ENCODE assay signal across 20 cellular contexts in genomic region chr13:59545007-59545406, GRCh38.
DNase-seq lines count a peak whose midpoint lies in the region; ATAC-seq, FAIRE-seq and TF ChIP-seq lines count a peak whose summit lies in the region.
"Had no signal": no experiment of that assay in that cellular context is flagged by ENCODE, and none has a peak within 500 bp of the region (broad histone marks: within the 10 kb centered on the region; RNA-seq: fewer than 3 reads in every experiment).

No MANE protein-coding gene starts in this region.

- peaks cover 8 to 18% of the 10 kb centered on the region in 2 donors for H3K27me3 Mint-ChIP-seq in CD8-positive, alpha-beta memory T cell
- H3K27me3 Mint-ChIP-seq: B cell, IgD-negative memory B cell had no signal

- H3K4me3 ChIP-seq in A673 (ENCODE audit: low read depth, low read length, poor library complexity, severe bottlenecking) (no peak overlapping the region), H1 (ENCODE audit: extremely low read depth in 1 of 4, insufficient read depth in 2 of 4, low read depth in 3 of 4, low read length in 4 of 4) (no peak overlapping the region)
- no peak overlapping the region for H3K4me3 ChIP-seq in CD8-positive, alpha-beta memory T cell (ENCODE audit: low read length)

- H3K79me1 ChIP-seq in H1 (ENCODE audit: low read depth, low read length) = no peaks in the 10 kb centered on the region

- H3K23ac ChIP-seq in H1 (ENCODE audit: insufficient read length) = no peak overlapping the region

- no peak overlapping the region for H3K18ac ChIP-seq in H1 (ENCODE audit: extremely low read depth, low read length)

- H4K5ac ChIP-seq in H1 (ENCODE audit: insufficient read length, low read depth, low read length) = no peak overlapping the region

- no peaks in the 10 kb centered on the region for H3K36me3 ChIP-seq in A673 (ENCODE audit: insufficient read depth, low read length, poor library complexity, severe bottlenecking)
- H3K36me3 ChIP-seq in H1 (ENCODE audit: control insufficient read depth in 2 of 4, insufficient read depth in 4 of 4, low read length in 3 of 4) = no peaks in the 10 kb centered on the region
- H3K36me3 ChIP-seq in CD8-positive, alpha-beta memory T cell (ENCODE audit: insufficient read depth, low read length) = no peaks in the 10 kb centered on the region

- H2BK5ac ChIP-seq in H1 (ENCODE audit: low read depth, low read length) = peak overlapping the region; percentile 3; the same call in 1 of the 2 replicates

- H3K9ac ChIP-seq in H1 (replicated peaks in 1 of 4; ENCODE audit: extremely low read depth in 1 of 4, low read depth in 3 of 4, low read length in 3 of 4) = no peak overlapping the region

- no peak overlapping the region for H3K27ac Mint-ChIP-seq in CD8-positive, alpha-beta memory T cell
- H3K27ac Mint-ChIP-seq: B cell; CD4-positive, alpha-beta T cell; IgD-negative memory B cell had no signal

- H3K4me2 ChIP-seq in H1 (ENCODE audit: insufficient read depth in 1 of 2, low read depth in 2 of 2, low read length in 2 of 2) = no peak overlapping the region

- H3K23me2 ChIP-seq in H1 (ENCODE audit: low read depth, low read length) = no peaks in the 10 kb centered on the region; the same call in none of the 2 replicates

- TF ChIP-seq RAD21 in H1 (IDR thresholded peaks at IDR 0.05 in 1 of 2, conservative IDR thresholded peaks at IDR 0.05 in 1 of 2; ENCODE audit: low read depth in 2 of 2, low read length in 2 of 2) = peak; percentile 70 to 80

- ATAC-seq in HG03457 (IDR thresholded peaks at IDR 0.05; ENCODE audit: unreplicated experiment) = no peak
- ATAC-seq: Panc1 had no signal

- no peak overlapping the region for H3K14ac ChIP-seq in H1 (ENCODE audit: insufficient read length)

- CTCF ChIA-PET in A673 (lab: Charles Lee) = interaction anchor here (0.6 kb wide), 1 partner anchor 1066 kb away, joined by 4 read pairs; no protein-coding TSS in a partner anchor
- CTCF ChIA-PET in H1 (lab: Charles Lee; ENCODE audit: partially characterized antibody) = interaction anchor here (0.8 to 7.4 kb wide), 9 partner anchors 26 to 289 kb away, joined by 3 to 39 read pairs (median 5); no protein-coding TSS in a partner anchor
- CTCF ChIA-PET in CD8-positive, alpha-beta memory T cell (lab: Charles Lee) = no interaction called here

- WGBS in H1 (ENCODE audit: extremely low coverage in 1 of 2, insufficient coverage in 1 of 2, insufficient read length in 1 of 2, insufficient replicate concordance in 2 of 2, low coverage in 1 of 2, low lambda C conversion rate in 2 of 2, missing lambda C conversion rate in 1 of 2), 2 experiments = 94% methylated on average over 1 of the region's 1 CpG; no CpG with 5 or more reads in 1 of the 2 experiments

- TF ChIP-seq POLR2A in H1 (IDR thresholded peaks at IDR 0.05; ENCODE audit: control extremely low read depth in 1 of 2, low read depth in 2 of 2, low read length in 2 of 2) = no peak

- no peak overlapping the region for H3K56ac ChIP-seq in H1 (replicated peaks; ENCODE audit: insufficient read length, low read depth, low read length)

- DNase-seq in A673 (ENCODE audit: low spot score) = peak; percentile 61
- peak; percentile 8 for DNase-seq in ELF-1 (ENCODE audit: low read depth, low spot score)
- DNase-seq in NCI-H82 (lab: John Stamatoyannopoulos, UW) = peak; percentile 70
- DNase-seq in H1 (ENCODE audit: low read depth in 1 of 2, low spot score in 2 of 2) = no peak
- no peak for DNase-seq in DMS114 treated with DMSO at 0.1 percent for 48 hours (lab: John Stamatoyannopoulos, UW; ENCODE audit: unreplicated experiment)
- no peak for DNase-seq in CD8-positive, alpha-beta memory T cell
- DNase-seq in AG08395 (ENCODE audit: low spot score) = no peak
- DNase-seq: CD4-positive, alpha-beta T cell; GF-D8; NCI-H1105 treated with DMSO at 0.1 percent for 48 hours; NCI-H1930; NCI-H226; NCI-H526 treated with DMSO at 0.1 percent for 48 hours; T-helper 1 cell; T1000 had no signal

- H3K4me3 Mint-ChIP-seq in CD8-positive, alpha-beta memory T cell = no peak overlapping the region
- H3K4me3 Mint-ChIP-seq: B cell; CD4-positive, alpha-beta T cell; IgD-negative memory B cell had no signal

- no peak overlapping the region for H2BK15ac ChIP-seq in H1 (ENCODE audit: low read length)

- H3K4me1 ChIP-seq in A673 (ENCODE audit: insufficient read depth, low read length, poor library complexity, severe bottlenecking) (peaks cover 53% of the 10 kb centered on the region), H1 (replicated peaks in 1 of 4; ENCODE audit: control insufficient read depth in 3 of 4, insufficient read depth in 4 of 4, low read length in 3 of 4) (peaks cover 0 to 2% (median 0%) of the 10 kb centered on the region in 4 experiments; a peak in 1 of 7 replicates)
- no peaks in the 10 kb centered on the region for H3K4me1 ChIP-seq in CD8-positive, alpha-beta memory T cell (ENCODE audit: insufficient read depth, low read length)

- no peak overlapping the region for H2BK120ac ChIP-seq in H1 (replicated peaks; ENCODE audit: low read depth, low read length)

- intact Hi-C loops in A673 (cut with micrococcal nuclease; ENCODE audit: unreplicated experiment) = loop anchor here (10.0 kb wide), 2 partner anchors 290 to 570 kb away; no protein-coding TSS in a partner anchor

- H3K27ac ChIP-seq in A673 (ENCODE audit: low read depth, low read length, poor library complexity, severe bottlenecking) (peak overlapping the region; percentile 100), H1 (ENCODE audit: low read depth, low read length) (no peak overlapping the region)
- H3K27ac ChIP-seq in CD8-positive, alpha-beta memory T cell (ENCODE audit: low read depth, low read length) = no peak overlapping the region

- H4K20me1 ChIP-seq in H1 (replicated peaks in 1 of 2; ENCODE audit: control insufficient read depth in 1 of 2, insufficient read depth in 2 of 2, low read length in 2 of 2) = no peaks in the 10 kb centered on the region

- H4K8ac ChIP-seq in H1 (ENCODE audit: extremely low read depth, insufficient read depth, low read length) = no peak overlapping the region

- 0 out of 2 replicates have a peak overlapping the region, but pooled peaks have one; percentile 31 for H2BK12ac ChIP-seq in H1 (ENCODE audit: low read depth, low read length)

- no peaks in the 10 kb centered on the region for H3K4me1 Mint-ChIP-seq in CD8-positive, alpha-beta memory T cell
- H3K4me1 Mint-ChIP-seq: B cell, IgD-negative memory B cell had no signal

- H2BK20ac ChIP-seq in H1 (ENCODE audit: low read length) = 0 out of 2 replicates have a peak overlapping the region, but pooled peaks have one; percentile 69

- POLR2A ChIA-PET in A673 (lab: Charles Lee; ENCODE audit: low non-redundant PET) (no interaction called here), H1 (lab: Charles Lee; ENCODE audit: partially characterized antibody) (no interaction called here)
- POLR2A ChIA-PET in CD8-positive, alpha-beta memory T cell (lab: Charles Lee) = no interaction called here

- TF ChIP-seq CTCF in A673 (conservative IDR thresholded peaks at IDR 0.05; ENCODE audit: low read depth, low read length) (peak; percentile 21; the same call in 1 of the 2 replicates), H1 (IDR thresholded peaks at IDR 0.05; ENCODE audit: control extremely low read depth in 1 of 3, insufficient read depth in 1 of 3, low read depth in 1 of 3, low read length in 3 of 3) (peak; percentile 37 to 59 (median 39))

- no TSS peak for BruUV-seq in A673 (replicated peaks; lab: Mats Ljungman, UMichigan)

- no peak overlapping the region for H3K4ac ChIP-seq in H1 (replicated peaks; ENCODE audit: insufficient read length, low read depth, low read length)

- FAIRE-seq in H1 (lab: Jason Lieb, UNC) = no peak
- FAIRE-seq: GM12891 had no signal

- peaks cover 0 to 6% (median 4%) of the 10 kb centered on the region in 5 donors for H3K9me3 Mint-ChIP-seq in CD8-positive, alpha-beta memory T cell
- H3K9me3 Mint-ChIP-seq: CD4-positive, alpha-beta T cell had no signal

- no peaks in the 10 kb centered on the region for H3K79me2 ChIP-seq in H1 (ENCODE audit: control insufficient read depth in 1 of 2, insufficient read depth in 2 of 2, low read length in 2 of 2)

- no peaks in the 10 kb centered on the region for H3K27me3 ChIP-seq in A673 (replicated peaks; ENCODE audit: insufficient read depth, low read depth, low read length, poor library complexity)
- H3K27me3 ChIP-seq in H1 (replicated peaks in 1 of 4; ENCODE audit: control insufficient read depth in 3 of 4, extremely low read depth in 1 of 4, insufficient read depth in 3 of 4, low read length in 3 of 4) = no peaks in the 10 kb centered on the region
- no peaks in the 10 kb centered on the region for H3K27me3 ChIP-seq in CD8-positive, alpha-beta memory T cell (ENCODE audit: insufficient read depth, low read length, poor library complexity, severe bottlenecking)

- 0 out of 2 replicates have a peak overlapping the region, but pooled peaks have one; percentile 10 for H2AFZ ChIP-seq in H1 (ENCODE audit: low read length)

- H3K36me3 Mint-ChIP-seq in CD8-positive, alpha-beta memory T cell = no peaks in the 10 kb centered on the region
- H3K36me3 Mint-ChIP-seq: IgD-negative memory B cell had no signal

- H4K91ac ChIP-seq in H1 (replicated peaks; ENCODE audit: insufficient read length, low read length) = no peak overlapping the region

- peaks cover 2% of the 10 kb centered on the region for H3K9me3 ChIP-seq in A673 (ENCODE audit: low read depth, low read length, poor library complexity, severe bottlenecking)
- no peaks in the 10 kb centered on the region for H3K9me3 ChIP-seq in H1 (ENCODE audit: insufficient read depth in 2 of 2, low read depth in 1 of 2, low read length in 1 of 2)
- H3K9me3 ChIP-seq in CD8-positive, alpha-beta memory T cell (ENCODE audit: low read length) = no peaks in the 10 kb centered on the region

- no peak for TF ChIP-seq EP300 in H1 (IDR thresholded peaks at IDR 0.05; ENCODE audit: borderline replicate concordance in 1 of 2, low read depth in 2 of 2, low read length in 2 of 2)

- no peak overlapping the region for H2AK5ac ChIP-seq in H1 (ENCODE audit: low read depth, low read length)

TF ChIP-seq in H1, 55 proteins besides CTCF, POLR2A, EP300 and RAD21:
- TF ChIP-seq HDAC2 (IDR thresholded peaks at IDR 0.05; ENCODE audit: borderline replicate concordance in 1 of 2, low read depth in 2 of 2, low read length in 2 of 2) (no peak), FOSL1 (IDR thresholded peaks at IDR 0.05; ENCODE audit: insufficient read depth, low read depth, low read length) (no peak), TCF12 (IDR thresholded peaks at IDR 0.05; ENCODE audit: low read depth, low read length) (no peak)

Comparison
In these comparisons a context has a peak if more than half of its experiments do, and no peak if none do; other contexts are left out.
1. DNase-seq: peak in A673 (single experiment), ELF-1 (single experiment) and NCI-H82 (single experiment); none in H1 (0 of 2), DMS114 treated with DMSO at 0.1 percent for 48 hours (single experiment), CD8-positive, alpha-beta memory T cell (0 of 5) and AG08395 (single experiment).